ENCODE assay signal across 11 cellular contexts in the genomic region with DNA sequence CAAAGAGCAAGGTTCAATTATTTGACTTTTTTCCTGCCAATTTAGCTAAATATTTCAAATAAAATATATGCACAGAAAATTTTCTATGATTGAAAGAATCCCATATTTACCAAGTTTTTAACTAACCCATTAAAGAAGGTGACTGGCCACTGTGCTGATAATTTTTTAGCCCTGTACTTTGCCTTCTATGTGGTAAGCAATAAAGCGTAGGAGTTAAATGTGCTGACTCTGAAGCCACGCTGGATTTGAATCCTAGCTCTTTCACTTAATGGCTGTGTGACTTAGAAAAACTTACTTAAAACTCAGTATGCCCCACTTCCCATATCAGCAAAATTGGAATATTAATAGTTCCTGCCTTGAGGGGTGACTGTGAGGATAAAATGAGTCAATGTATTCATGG.
"Had no signal": no experiment of that assay in that cellular context is flagged by ENCODE, and none has a peak within 500 bp of the region (broad histone marks: within the 10 kb centered on the region; RNA-seq: fewer than 3 reads in every experiment).

No MANE protein-coding gene starts in this region.

- H3K4me3 ChIP-seq: GM23248, GM23338, HAP-1 had no signal

- H3K4me2 ChIP-seq: GM23338 had no signal

- H3K9ac ChIP-seq: GM23248 had no signal

- H3K4me1 ChIP-seq: HAP-1 had no signal

- H2AFZ ChIP-seq: GM23248, GM23338 had no signal

- ATAC-seq: GM23338, HCT116 had no signal

- H3K9me3 ChIP-seq: HAP-1 had no signal

- H3K27ac ChIP-seq: GM23248 had no signal

- DNase-seq: GM23248, GOT3, H7, H9, HCEC 1CT, HFFc6 had no signal

- FAIRE-seq: H1, H54 had no signal

- H3K36me3 ChIP-seq: HAP-1 had no signal
